8 cellular contexts compared by ENCODE assay signal in the genomic region with DNA sequence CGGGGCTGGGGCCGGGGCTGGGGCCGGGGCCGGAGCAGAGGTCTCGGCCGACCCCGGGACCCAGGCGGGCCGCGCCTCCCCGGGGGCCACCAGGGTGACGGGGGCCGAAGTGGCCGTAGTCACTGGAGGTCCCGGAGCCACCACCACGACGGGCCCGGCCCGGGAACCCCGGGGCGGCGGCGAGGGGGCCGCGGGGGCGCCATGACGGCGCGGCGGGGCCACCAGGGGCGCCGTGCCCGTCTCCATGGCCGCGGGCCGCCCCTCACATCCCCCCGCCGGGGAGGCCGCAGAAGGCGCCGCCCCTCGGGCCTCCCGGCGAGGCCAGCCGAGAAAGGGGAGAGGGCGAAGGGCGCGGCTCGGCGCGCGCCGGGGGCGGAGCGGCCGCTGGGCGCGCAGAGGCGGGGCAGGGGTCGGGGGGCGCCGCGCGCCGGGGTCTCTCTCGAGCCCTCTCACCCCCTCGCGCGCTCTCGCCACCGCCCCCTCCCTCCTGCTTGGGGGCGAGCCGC. TPM values are rescaled to one million over a fixed set of nuclear protein-coding genes. Genes with fewer than 3 reads are reported as not detected.
DNase-seq lines count a peak whose midpoint lies in the region; ATAC-seq and TF ChIP-seq lines count a peak whose summit lies in the region.

No MANE protein-coding gene starts in this region.

- H2BK5ac ChIP-seq in H9 (ENCODE audit: insufficient read length, low read length) = no peak overlapping the region

- no peak overlapping the region for H2BK20ac ChIP-seq in H9 (ENCODE audit: low read depth, low read length, poor library complexity, severe bottlenecking)

- H3K14ac ChIP-seq in H9 (ENCODE audit: insufficient read depth, low read length) = no peak overlapping the region

- ATAC-seq in HG03439 (IDR thresholded peaks at IDR 0.05; ENCODE audit: unreplicated experiment) = no peak

- H3K27ac ChIP-seq in H9 (ENCODE audit: insufficient read length, low read depth, low read length) (no peak overlapping the region), VCaP (peak overlapping the region; percentile 81), subcutaneous abdominal adipose tissue (ENCODE audit: low read depth, low read length) (peak overlapping the region; percentile 71)

- no CpG with 5 or more reads among the region's 73 CpGs for WGBS in H9 (ENCODE audit: extremely low coverage, insufficient read length, low lambda C conversion rate)

- H3K9me3 ChIP-seq in H9 (ENCODE audit: control insufficient read depth, low read depth, low read length) (no peaks in the 10 kb centered on the region), iPS-15b (ENCODE audit: control insufficient read depth, insufficient read depth, low read length) (no peaks in the 10 kb centered on the region), subcutaneous abdominal adipose tissue (ENCODE audit: control insufficient read depth in 5 of 5, low read length in 5 of 5) (no peaks in the 10 kb centered on the region)

- H3K56ac ChIP-seq in H9 (ENCODE audit: insufficient read length, low read depth, low read length) = no peak overlapping the region

- H3K18ac ChIP-seq in H9 (ENCODE audit: insufficient read length, low read depth, low read length) = no peak overlapping the region

- no peak overlapping the region for H3K23ac ChIP-seq in H9 (ENCODE audit: insufficient read length, low read depth, low read length)

- peaks cover 6 to 11% (median 9%) of the 10 kb centered on the region in 3 experiments; a peak in 6 of 7 replicates for H3K36me3 Mint-ChIP-seq in H9 (ENCODE audit: insufficient read depth in 1 of 3, low read depth in 3 of 3)

- peak overlapping the region; percentile 80 for H3K4me2 ChIP-seq in H9 (ENCODE audit: insufficient read depth, insufficient read length, low read length)

- H4K5ac ChIP-seq in H9 (ENCODE audit: insufficient read length, low read depth, low read length) = no peak overlapping the region

- H3K27ac Mint-ChIP-seq in H9 = no peak overlapping the region

- H3K36me3 ChIP-seq in iPS-15b (ENCODE audit: control insufficient read depth, insufficient read depth, low read length) (no peaks in the 10 kb centered on the region), subcutaneous abdominal adipose tissue (ENCODE audit: control insufficient read depth in 5 of 5, insufficient read depth in 5 of 5, low read length in 5 of 5) (peaks cover 0 to 12% (median 9%) of the 10 kb centered on the region in 5 donors)

- peaks cover 2% of the 10 kb centered on the region; the same call in 1 of the 2 replicates for H3K27me3 Mint-ChIP-seq in H9 (ENCODE audit: low read depth)

- H2BK15ac ChIP-seq in H9 (ENCODE audit: low read depth, low read length) = no peak overlapping the region

- H3K27me3 ChIP-seq in H9 (ENCODE audit: insufficient read depth, low read length) (no peaks in the 10 kb centered on the region), iPS-15b (ENCODE audit: control insufficient read depth, insufficient read depth, low read length) (no peaks in the 10 kb centered on the region), subcutaneous abdominal adipose tissue (ENCODE audit: control insufficient read depth in 5 of 5, insufficient read depth in 4 of 5, low read length in 5 of 5) (no peaks in the 10 kb centered on the region)

- H3K9ac ChIP-seq in H9 (ENCODE audit: extremely low read depth, insufficient read length, low read length) (no peak overlapping the region), iPS-15b (ENCODE audit: low read depth, low read length) (no peak overlapping the region), subcutaneous abdominal adipose tissue (ENCODE audit: low read length in 5 of 5) (peak overlapping the region in 3 of 5 donors; percentile 88 to 95 (median 89))

- no peak overlapping the region for H2BK120ac ChIP-seq in H9 (ENCODE audit: low read depth, low read length, poor library complexity, severe bottlenecking)

- peaks cover 0 to 3% of the 10 kb centered on the region in 2 experiments; a peak in 3 of 5 replicates for H3K9me3 Mint-ChIP-seq in H9

- H3K4me1 Mint-ChIP-seq in H9 = peaks cover 32 to 37% of the 10 kb centered on the region in 2 experiments

- H3K4me3 Mint-ChIP-seq in H9 = peak overlapping the region; percentile 75 to 79; a peak in 4 of 5 replicates

- H3K4me3 ChIP-seq in GM08714 (ENCODE audit: low read length) (peak overlapping the region; percentile 65), iPS-15b (ENCODE audit: low read depth, low read length) (peak overlapping the region; percentile 79), subcutaneous abdominal adipose tissue (ENCODE audit: low read depth in 1 of 5, low read length in 5 of 5) (peak overlapping the region in 4 of 5 donors; percentile 67 to 80 (median 76))

- no peak overlapping the region for H4K8ac ChIP-seq in H9 (replicated peaks; ENCODE audit: insufficient read length, low read depth, low read length)

- H3K79me1 ChIP-seq in H9 (ENCODE audit: insufficient read depth, low read depth, low read length, poor library complexity, severe bottlenecking) = peaks cover 3% of the 10 kb centered on the region

- peaks cover 10% of the 10 kb centered on the region for H3K23me2 ChIP-seq in H9 (ENCODE audit: insufficient read length, low read depth, low read length, poor library complexity, severe bottlenecking)

- H3K4me1 ChIP-seq in H9 (ENCODE audit: insufficient read depth, low read length) (peaks cover 6% of the 10 kb centered on the region), iPS-15b (ENCODE audit: control insufficient read depth, insufficient read depth, low read length) (no peaks in the 10 kb centered on the region), subcutaneous abdominal adipose tissue (ENCODE audit: control insufficient read depth in 5 of 5, insufficient read depth in 5 of 5, low read length in 5 of 5) (peaks cover 14 to 42% (median 39%) of the 10 kb centered on the region in 5 donors)

- H3T11ph ChIP-seq in H9 (ENCODE audit: low read length) = no peak overlapping the region

- no peak overlapping the region for H2BK12ac ChIP-seq in H9 (ENCODE audit: insufficient read length, low read depth, low read length)

- no peak overlapping the region for H2AK5ac ChIP-seq in H9 (ENCODE audit: insufficient read length, low read length)

- TF ChIP-seq CTCF in H9 (conservative IDR thresholded peaks at IDR 0.05) = no peak; the same call in 2 of the 3 replicates
- peak; percentile 13; the same call in 1 of the 2 replicates for TF ChIP-seq CTCF in VCaP (conservative IDR thresholded peaks at IDR 0.05)

- H3K4ac ChIP-seq in H9 (ENCODE audit: low read depth, low read length) = no peak overlapping the region

- no peak overlapping the region for H2AFZ ChIP-seq in H9 (ENCODE audit: low read length)

- H4K20me1 ChIP-seq in H9 (ENCODE audit: control insufficient read depth, insufficient read depth, insufficient read length) = no peaks in the 10 kb centered on the region

- no peak overlapping the region for H4K91ac ChIP-seq in H9 (ENCODE audit: insufficient read length, low read depth, low read length)

- DNase-seq in H9 = no peak
- no peak for DNase-seq in NCI-H1417 (lab: John Stamatoyannopoulos, UW)
- DNase-seq in DMS53 (lab: John Stamatoyannopoulos, UW) = no peak

- H3K79me2 ChIP-seq in H9 (ENCODE audit: insufficient read depth, low read length) = no peaks in the 10 kb centered on the region; the same call in none of the 2 replicates

RNA-seq across cellular contexts. Expression of gene TBC1D10B, which starts 0.3 kb away (rescaled TPM):
- total RNA-seq in H9 (2021) = 25.6 and 25.8 TPM in 2 replicates

RNA-seq across cellular contexts. Expression of gene MYL11, which starts 4.6 kb away (rescaled TPM):
- 0.70 and 1.4 TPM in 2 replicates for total RNA-seq in H9 (2021)

RNA-seq across cellular contexts. Expression of gene SEPTIN1, which starts 12.4 kb away (rescaled TPM):
- 1.4 and 2.5 TPM in 2 replicates for total RNA-seq in H9 (2021)

RNA-seq across cellular contexts. Expression of gene CD2BP2, which starts 14.9 kb away (rescaled TPM):
- total RNA-seq in H9 (2021) = 90.1 and 90.2 TPM in 2 replicates

RNA-seq across cellular contexts. Expression of gene ZNF48, which starts 25.2 kb away (rescaled TPM):
- total RNA-seq in H9 (2021) = 57.3 and 61.2 TPM in 2 replicates

Comparison
In these comparisons a context has a peak if more than half of its experiments do, and no peak if none do; other contexts are left out.
1. H3K9ac ChIP-seq: peak in subcutaneous abdominal adipose tissue (3 of 5); none in H9 (single experiment) and iPS-15b (single experiment).
2. Peak in every context shown above with its lines, with median percentiles within 50 percentile points of each other: H3K4me3 ChIP-seq.